ENCODE assay signal across 17 cellular contexts in the genomic region with DNA sequence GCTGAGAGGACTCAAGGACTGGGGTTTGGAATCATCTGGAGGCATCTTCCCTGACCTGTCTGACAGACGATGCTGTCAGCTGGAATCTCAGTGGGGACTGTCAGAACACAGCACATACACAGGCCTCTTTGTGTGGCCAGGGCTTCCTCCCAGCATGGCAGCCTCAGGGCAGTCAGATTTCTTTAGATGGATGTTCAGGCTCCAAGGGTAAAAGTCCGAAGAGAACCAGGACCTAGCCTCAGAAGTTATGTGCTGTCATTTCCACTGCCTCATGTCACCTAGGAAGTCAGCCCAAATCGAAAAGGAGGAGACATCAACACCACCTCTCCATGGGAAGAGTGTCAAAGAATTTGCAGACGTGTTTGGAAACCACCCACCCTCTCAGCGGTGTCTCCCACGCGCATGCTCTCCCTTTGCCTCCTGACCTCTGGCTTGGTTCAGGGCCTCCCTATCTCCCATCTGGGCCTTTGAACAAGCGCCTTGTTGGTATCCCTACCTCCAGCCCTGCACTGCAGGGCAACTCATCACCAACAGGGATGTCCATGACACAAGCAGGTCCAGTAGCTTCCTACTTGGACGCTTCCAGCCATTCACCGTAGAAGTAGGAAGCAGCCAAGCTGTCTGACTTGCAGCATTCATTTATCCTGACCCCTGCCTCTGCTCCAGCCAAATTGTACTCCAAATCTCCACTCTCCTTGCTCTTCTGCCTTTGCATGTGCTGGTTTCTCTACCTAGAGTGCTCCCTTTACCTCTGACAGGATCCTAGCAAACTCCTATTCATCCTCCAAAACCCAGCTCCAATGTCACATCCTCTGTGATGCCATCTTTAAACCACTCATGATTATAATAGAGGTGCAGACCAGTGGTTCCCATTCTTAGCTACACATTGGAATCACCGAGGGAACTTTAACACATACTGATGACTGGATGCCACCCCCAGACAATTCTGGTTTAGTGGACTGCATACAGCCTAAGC.
DNase-seq lines count a peak whose midpoint lies in the region; ATAC-seq, FAIRE-seq and TF ChIP-seq lines count a peak whose summit lies in the region.
"Had no signal": no experiment of that assay in that cellular context is flagged by ENCODE, and none has a peak within 500 bp of the region (broad histone marks: within the 10 kb centered on the region; RNA-seq: fewer than 3 reads in every experiment).

No MANE protein-coding gene starts in this region.

- H3K4me3 ChIP-seq in keratinocyte (ENCODE audit: control insufficient read depth in 2 of 3, extremely low read depth in 1 of 3, insufficient read depth in 2 of 3, low read depth in 1 of 3, low read length in 3 of 3): no peak overlapping the region
- H3K4me3 ChIP-seq: GM23338 had no signal

- CTCF ChIA-PET in activated CD4-positive, alpha-beta memory T cell treated with anti-CD3 and anti-CD28 coated beads for 36 hours (lab: Charles Lee): interaction anchor here (2.7 kb wide), 1 partner anchor 92 kb away, joined by 11 read pairs; no protein-coding TSS in a partner anchor
- CTCF ChIA-PET in activated CD4-positive, alpha-beta memory T cell treated with anti-CD3 and anti-CD28 coated beads, Interleukin-2, amount 10 ng/mL, durations not matched to agents 7 days and 5 days (lab: Charles Lee): interaction anchor here (1.2 kb wide), 1 partner anchor 92 kb away, joined by 7 read pairs; no protein-coding TSS in a partner anchor

- H3K4me1 Mint-ChIP-seq in activated CD4-positive, alpha-beta memory T cell treated with anti-CD3 and anti-CD28 coated beads for 36 hours (ENCODE audit: low read depth): no peaks in the 10 kb centered on the region
- no peaks in the 10 kb centered on the region for H3K4me1 Mint-ChIP-seq in activated CD4-positive, alpha-beta memory T cell treated with anti-CD3 and anti-CD28 coated beads, Interleukin-2, amount 10 ng/mL, durations not matched to agents 7 days and 5 days
- H3K4me1 Mint-ChIP-seq: CD8-positive, alpha-beta memory T cell; GM23338 had no signal

- no peak overlapping the region for H3K4me3 Mint-ChIP-seq in activated CD4-positive, alpha-beta memory T cell treated with anti-CD3 and anti-CD28 coated beads for 36 hours
- no peak overlapping the region for H3K4me3 Mint-ChIP-seq in activated CD4-positive, alpha-beta memory T cell treated with anti-CD3 and anti-CD28 coated beads, Interleukin-2, amount 10 ng/mL, durations not matched to agents 7 days and 5 days
- H3K4me3 Mint-ChIP-seq: CD8-positive, alpha-beta memory T cell; GM23338 had no signal

- peaks cover 1% of the 10 kb centered on the region for H3K27me3 Mint-ChIP-seq in activated CD4-positive, alpha-beta memory T cell treated with anti-CD3 and anti-CD28 coated beads for 36 hours
- no peaks in the 10 kb centered on the region for H3K27me3 Mint-ChIP-seq in activated CD4-positive, alpha-beta memory T cell treated with anti-CD3 and anti-CD28 coated beads, Interleukin-2, amount 10 ng/mL, durations not matched to agents 7 days and 5 days

- H2AFZ ChIP-seq in keratinocyte (ENCODE audit: control insufficient read depth, low read length): no peak overlapping the region
- H2AFZ ChIP-seq: GM23338 had no signal

- FAIRE-seq in keratinocyte (lab: Jason Lieb, UNC): peak; percentile 17
- FAIRE-seq: GM12891, HTR-8/SVneo had no signal

- dilution Hi-C loops in keratinocyte (cut with MboI; ENCODE audit: extremely low pct_ligation_motif_present, low sequenced_read_pairs): no loop called here

- intact Hi-C loops in activated CD4-positive, alpha-beta memory T cell treated with anti-CD3 and anti-CD28 coated beads for 36 hours (cut with micrococcal nuclease): loop anchor here (10.0 kb wide), 1 partner anchor 88 kb away; no protein-coding TSS in a partner anchor
- intact Hi-C loops in sciatic nerve (cut with DNase I): no loop called here

- H3K36me3 ChIP-seq in keratinocyte (ENCODE audit: control insufficient read depth in 2 of 2, extremely low read depth in 1 of 2, insufficient read depth in 2 of 2, low read length in 2 of 2): no peaks in the 10 kb centered on the region

- peaks cover 3% of the 10 kb centered on the region for H3K27me3 ChIP-seq in keratinocyte (ENCODE audit: control insufficient read depth, extremely low read depth, insufficient read depth, low read length)

- H3K4me1 ChIP-seq in keratinocyte (ENCODE audit: control insufficient read depth, extremely low read depth, insufficient read depth, low read length): peaks cover 35% of the 10 kb centered on the region

- no peak for TF ChIP-seq CTCF in keratinocyte (optimal IDR thresholded peaks at IDR 0.05 in 1 of 3, IDR thresholded peaks at IDR 0.05 in 1 of 3, conservative IDR thresholded peaks at IDR 0.05 in 1 of 3; ENCODE audit: extremely low read depth in 1 of 3, insufficient read depth in 2 of 3, low read length in 3 of 3)

- no peak for ATAC-seq in sciatic nerve

- H3K79me2 ChIP-seq in keratinocyte (ENCODE audit: control insufficient read depth, insufficient read depth, low read length): no peaks in the 10 kb centered on the region

- no peak overlapping the region for H3K27ac ChIP-seq in keratinocyte (ENCODE audit: control insufficient read depth, insufficient read depth, low read length)
- H3K27ac ChIP-seq: KMS-11 had no signal

- no peak overlapping the region for H3K27ac Mint-ChIP-seq in activated CD4-positive, alpha-beta memory T cell treated with anti-CD3 and anti-CD28 coated beads for 36 hours
- H3K27ac Mint-ChIP-seq in activated CD4-positive, alpha-beta memory T cell treated with anti-CD3 and anti-CD28 coated beads, Interleukin-2, amount 10 ng/mL, durations not matched to agents 7 days and 5 days: no peak overlapping the region
- H3K27ac Mint-ChIP-seq: CD8-positive, alpha-beta memory T cell; GM23338 had no signal

- no peak overlapping the region for H3K9ac ChIP-seq in keratinocyte (ENCODE audit: control insufficient read depth, extremely low read depth, insufficient read depth, low read length)
- H3K9ac ChIP-seq: KMS-11 had no signal

- H4K20me1 ChIP-seq in keratinocyte (ENCODE audit: control insufficient read depth, extremely low read depth, insufficient read depth, low read length): no peaks in the 10 kb centered on the region

- H3K9me3 Mint-ChIP-seq in activated CD4-positive, alpha-beta memory T cell treated with anti-CD3 and anti-CD28 coated beads for 36 hours: peaks cover 11% of the 10 kb centered on the region
- H3K9me3 Mint-ChIP-seq in activated CD4-positive, alpha-beta memory T cell treated with anti-CD3 and anti-CD28 coated beads, Interleukin-2, amount 10 ng/mL, durations not matched to agents 7 days and 5 days: peaks cover 10% of the 10 kb centered on the region

- H3K9me1 ChIP-seq in keratinocyte (ENCODE audit: control insufficient read depth, extremely low read depth, insufficient read depth, low read length): peaks cover 2% of the 10 kb centered on the region

- H3K4me2 ChIP-seq in keratinocyte (ENCODE audit: control insufficient read depth, extremely low read depth, insufficient read depth, low read depth, low read length): no peak overlapping the region
- H3K4me2 ChIP-seq: GM23338, KMS-11 had no signal

- peaks cover 8% of the 10 kb centered on the region for H3K9me3 ChIP-seq in keratinocyte (ENCODE audit: control insufficient read depth, low read depth, low read length)

- POLR2A ChIA-PET in activated CD4-positive, alpha-beta memory T cell treated with anti-CD3 and anti-CD28 coated beads for 36 hours (lab: Charles Lee): no interaction called here
- POLR2A ChIA-PET in activated CD4-positive, alpha-beta memory T cell treated with anti-CD3 and anti-CD28 coated beads, Interleukin-2, amount 10 ng/mL, durations not matched to agents 7 days and 5 days (lab: Charles Lee): no interaction called here

- H3K36me3 Mint-ChIP-seq in activated CD4-positive, alpha-beta memory T cell treated with anti-CD3 and anti-CD28 coated beads for 36 hours: no peaks in the 10 kb centered on the region
- H3K36me3 Mint-ChIP-seq in activated CD4-positive, alpha-beta memory T cell treated with anti-CD3 and anti-CD28 coated beads, Interleukin-2, amount 10 ng/mL, durations not matched to agents 7 days and 5 days (ENCODE audit: low read depth): no peaks in the 10 kb centered on the region
- H3K36me3 Mint-ChIP-seq: CD8-positive, alpha-beta memory T cell had no signal

- peak; percentile 3 for DNase-seq in activated CD4-positive, alpha-beta memory T cell treated with anti-CD3 and anti-CD28 coated beads for 36 hours
- DNase-seq in activated CD4-positive, alpha-beta memory T cell treated with anti-CD3 and anti-CD28 coated beads, Interleukin-2, amount 10 ng/mL, durations not matched to agents 7 days and 5 days: no peak
- DNase-seq in RPMI7951 (ENCODE audit: low read depth): peak; percentile 47
- DNase-seq in keratinocyte (ENCODE audit: low read depth, low spot score): no peak
- DNase-seq in sciatic nerve (ENCODE audit: low spot score): peak; percentile 15
- no peak for DNase-seq in NCI-H1436 (lab: John Stamatoyannopoulos, UW)
- DNase-seq in UCSD-AML1 (lab: John Stamatoyannopoulos, UW; ENCODE audit: unreplicated experiment): no peak
- no peak for DNase-seq in T-helper 2 cell
- DNase-seq: AML-193; CD8-positive, alpha-beta memory T cell; HCEC 1CT; NCI-H2171; NCI-H82 had no signal

Comparison
In these comparisons a context has a peak if more than half of its experiments do, and no peak if none do; other contexts are left out.
1. DNase-seq: peak in activated CD4-positive, alpha-beta memory T cell treated with anti-CD3 and anti-CD28 coated beads for 36 hours (single experiment), RPMI7951 (single experiment) and sciatic nerve (single experiment); none in activated CD4-positive, alpha-beta memory T cell treated with anti-CD3 and anti-CD28 coated beads, Interleukin-2, amount 10 ng/mL, durations not matched to agents 7 days and 5 days (single experiment), keratinocyte (single experiment), NCI-H1436 (single experiment), UCSD-AML1 (single experiment) and T-helper 2 cell (0 of 5).